32 cellular contexts compared by ENCODE assay signal in genomic region chr21:29346281-29346680, GRCh38. TPM values are rescaled to one million over a fixed set of nuclear protein-coding genes. Genes with fewer than 3 reads are reported as not detected.
DNase-seq lines count a peak whose midpoint lies in the region; ATAC-seq, FAIRE-seq and TF ChIP-seq lines count a peak whose summit lies in the region.
"Had no signal": no experiment of that assay in that cellular context is flagged by ENCODE, and none has a peak within 500 bp of the region (broad histone marks: within the 10 kb centered on the region; RNA-seq: fewer than 3 reads in every experiment).

No MANE protein-coding gene starts in this region.

- POLR2A ChIA-PET in MCF 10A (lab: Yijun Ruan, JAX) (interaction anchor here (0.9 to 10.6 kb wide), 2 partner anchors 9 to 45 kb away, joined by 3 to 155 read pairs; partner anchors contain the start of gene BACH1), K562 (lab: Yijun Ruan, JAX) (interaction anchor here (0.6 to 1.2 kb wide), 2 partner anchors 14 to 27 kb away, joined by 3 read pairs; no protein-coding TSS in a partner anchor)

- TF ChIP-seq RAD21 in K562 (CRISPR knock-in tag; conservative IDR thresholded peaks at IDR 0.05 in 1 of 2, IDR thresholded peaks at IDR 0.05 in 1 of 2), result no peak

- H3K4me3 ChIP-seq in mammary epithelial cell (replicated peaks in 1 of 3; ENCODE audit: insufficient read depth in 1 of 3, low read depth in 2 of 3, low read length in 3 of 3) (no peak overlapping the region), K562 (no peak overlapping the region), SJCRH30 (no peak overlapping the region), left lung (no peak overlapping the region)
- H3K4me3 ChIP-seq: coronary artery, GM12878, HAP-1, suprapubic skin had no signal

- H3K79me2 ChIP-seq in mammary epithelial cell (ENCODE audit: insufficient read depth, low read length) (peaks cover 72% of the 10 kb centered on the region), K562 (ENCODE audit: control insufficient read depth, insufficient read depth, low read length) (peaks cover 26% of the 10 kb centered on the region)

- peaks cover 45% of the 10 kb centered on the region for H3K4me1 ChIP-seq in mammary epithelial cell (ENCODE audit: insufficient read depth, low read length)
- peaks cover 6 to 14% of the 10 kb centered on the region in 2 experiments; a peak in 3 of 5 replicates for H3K4me1 ChIP-seq in K562 (replicated peaks in 1 of 2; ENCODE audit: control insufficient read depth in 2 of 2, insufficient read depth in 2 of 2, low read length in 2 of 2)
- peaks cover 5% of the 10 kb centered on the region; the same call in 1 of the 2 replicates for H3K4me1 ChIP-seq in SJCRH30
- H3K4me1 ChIP-seq in left lung, result peaks cover 9 to 73% of the 10 kb centered on the region in 2 donors
- H3K4me1 ChIP-seq: HAP-1 had no signal

- H3K27me3 Mint-ChIP-seq in MCF 10A (ENCODE audit: insufficient read depth, unreplicated experiment) (no peaks in the 10 kb centered on the region), memory B cell (no peaks in the 10 kb centered on the region)
- H3K27me3 Mint-ChIP-seq: activated naive CD8-positive, alpha-beta T cell treated with anti-CD3 and anti-CD28 coated beads for 36 hours; stimulated activated memory B cell treated with anti-CD40 and anti-IgM and Interleukin-4, amounts not matched to agents 10 μg/mL and 1 μg/mL and 100 μg/mL, for 72 hours had no signal

- DNase-seq in MCF 10A (ENCODE audit: unreplicated experiment) (no peak), mammary epithelial cell (no peak), K562 (ENCODE audit: extremely low read depth in 1 of 4, low spot score in 3 of 4) (no peak), memory B cell (ENCODE audit: low spot score in 2 of 2) (no peak), NCI-H1417 treated with DMSO at 0.1 percent for 48 hours (lab: John Stamatoyannopoulos, UW) (no peak), SJCRH30 (no peak), left lung (no peak)
- no peak for DNase-seq in activated CD4-positive, alpha-beta T cell treated with anti-CD3 and anti-CD28 coated beads, Interleukin-2, amount 50 U/mL, for 1 hour
- DNase-seq: activated CD8-positive, alpha-beta T cell treated with anti-CD3 and anti-CD28 coated beads, Interleukin-2, amount 10 ng/mL, durations not matched to agents 7 days and 5 days; activated effector memory CD4-positive, alpha-beta T cell treated with Interleukin-2 at 50 U/mL for 16 hours; activated naive CD8-positive, alpha-beta T cell treated with anti-CD3 and anti-CD28 coated beads for 36 hours; AML-193; aorta; CD8-positive, alpha-beta T cell; DMS 273 treated with DMSO at 0.1 percent for 48 hours; effector memory CD4-positive, alpha-beta T cell; glutamatergic neuron; Karpas-422; MV-4-11; natural killer cell; NCI-H1436 treated with DMSO at 0.1 percent for 48 hours; NCI-H2081 treated with DMSO at 0.1 percent for 48 hours; NCI-H2227 treated with DMSO at 0.1 percent for 48 hours; NCI-H526; stimulated activated CD4-positive, alpha-beta T cell treated with anti-CD3 and anti-CD28 coated beads, Interleukin-15, amount 100 ng/mL, for 24 hours had no signal

- H3K4me2 ChIP-seq in mammary epithelial cell (ENCODE audit: insufficient read depth, low read depth, low read length) (no peak overlapping the region), K562 (ENCODE audit: insufficient read depth, low read length) (no peak overlapping the region)

- H4K20me1 ChIP-seq in mammary epithelial cell (ENCODE audit: insufficient read depth, low read length) (no peaks in the 10 kb centered on the region), K562 (replicated peaks; ENCODE audit: control insufficient read depth, insufficient read depth, low read length) (peaks cover 4% of the 10 kb centered on the region; the same call in 1 of the 2 replicates)

- TF ChIP-seq EP300 in K562 (IDR thresholded peaks at IDR 0.05; ENCODE audit: low read length), result no peak

- CTCF ChIA-PET in MCF 10A (lab: Yijun Ruan, JAX), result interaction anchor here (0.5 to 3.9 kb wide), 6 partner anchors 19 to 458 kb away, joined by 3 to 38 read pairs (median 4); no protein-coding TSS in a partner anchor
- CTCF ChIA-PET in mammary epithelial cell (lab: Charles Lee; ENCODE audit: low non-redundant PET), result interaction anchor here (0.6 kb wide), 1 partner anchor 273 kb away, joined by 3 read pairs; no protein-coding TSS in a partner anchor
- CTCF ChIA-PET in K562 (lab: Yijun Ruan, JAX; ENCODE audit: low intra/inter-chr PET ratio), result no interaction called here

- H3K36me3 Mint-ChIP-seq in MCF 10A (ENCODE audit: insufficient read depth, unreplicated experiment) (peaks cover 63% of the 10 kb centered on the region), memory B cell (peaks cover 19% of the 10 kb centered on the region)
- H3K36me3 Mint-ChIP-seq: natural killer cell had no signal

- in situ Hi-C loops in mammary epithelial cell (cut with MboI; ENCODE audit: low sequenced_read_pairs in 2 of 2), result no loop called here
- in situ Hi-C loops in K562 (cut with MboI), result no loop called here

- no peak overlapping the region for H3K4me3 Mint-ChIP-seq in MCF 10A (ENCODE audit: unreplicated experiment)
- peak overlapping the region; percentile 28 for H3K4me3 Mint-ChIP-seq in memory B cell
- H3K4me3 Mint-ChIP-seq: activated CD8-positive, alpha-beta T cell treated with anti-CD3 and anti-CD28 coated beads, Interleukin-2, amount 10 ng/mL, durations not matched to agents 7 days and 5 days; activated naive CD8-positive, alpha-beta T cell treated with anti-CD3 and anti-CD28 coated beads for 36 hours; CD8-positive, alpha-beta T cell; natural killer cell; stimulated activated memory B cell treated with anti-CD40 and anti-IgM and Interleukin-4, amounts not matched to agents 10 μg/mL and 1 μg/mL and 100 μg/mL, for 72 hours had no signal

- H3K27ac ChIP-seq in mammary epithelial cell (ENCODE audit: insufficient read depth, low read depth, low read length) (no peak overlapping the region), K562 (ENCODE audit: extremely low read depth, low read depth, low read length) (no peak overlapping the region), SJCRH30 (no peak overlapping the region), left lung (peak overlapping the region in 1 of 2 donors; percentile 35)
- H3K27ac ChIP-seq: suprapubic skin had no signal

- no peak for TF ChIP-seq POLR2A in K562 (conservative IDR thresholded peaks at IDR 0.05)

- BruUV-seq in MCF 10A (replicated peaks; lab: Mats Ljungman, UMichigan), result no TSS peak
- BruUV-seq in mammary epithelial cell (replicated peaks; lab: Mats Ljungman, UMichigan), result no TSS peak
- BruUV-seq in K562 (replicated peaks; lab: Mats Ljungman, UMichigan), result no TSS peak

- no peaks in the 10 kb centered on the region for H3K9me1 ChIP-seq in K562 (ENCODE audit: control insufficient read depth, insufficient read depth, low read length)

- no peak for TF ChIP-seq CTCF in MCF 10A (IDR thresholded peaks at IDR 0.05; ENCODE audit: unreplicated experiment)
- no peak for TF ChIP-seq CTCF in mammary epithelial cell (conservative IDR thresholded peaks at IDR 0.05 in 1 of 2, IDR thresholded peaks at IDR 0.05 in 1 of 2; ENCODE audit: extremely low read depth in 1 of 2, insufficient read depth in 1 of 2, low read depth in 1 of 2, low read length in 2 of 2)
- TF ChIP-seq CTCF in K562 (IDR thresholded peaks at IDR 0.05 in 2 of 3, conservative IDR thresholded peaks at IDR 0.05 in 1 of 3; ENCODE audit: insufficient read depth in 2 of 3, low read depth in 1 of 3, low read length in 3 of 3), result no peak
- no peak for TF ChIP-seq CTCF in left lung (IDR thresholded peaks at IDR 0.05)

- dilution Hi-C loops in mammary epithelial cell (cut with HindIII; ENCODE audit: low sequenced_read_pairs), result no loop called here

- H3K9me3 Mint-ChIP-seq in MCF 10A (ENCODE audit: unreplicated experiment) (no peaks in the 10 kb centered on the region), memory B cell (no peaks in the 10 kb centered on the region)
- H3K9me3 Mint-ChIP-seq: activated naive CD8-positive, alpha-beta T cell treated with anti-CD3 and anti-CD28 coated beads for 36 hours; CD8-positive, alpha-beta T cell; natural killer cell; stimulated activated memory B cell treated with anti-CD40 and anti-IgM and Interleukin-4, amounts not matched to agents 10 μg/mL and 1 μg/mL and 100 μg/mL, for 72 hours had no signal

- no peak for ATAC-seq in K562
- no peak for ATAC-seq in memory B cell (ENCODE audit: low read depth)
- ATAC-seq in left lung, result no peak
- ATAC-seq: activated CD8-positive, alpha-beta T cell treated with anti-CD3 and anti-CD28 coated beads, Interleukin-2, amount 10 ng/mL, durations not matched to agents 7 days and 5 days; CD8-positive, alpha-beta T cell; GM12878; natural killer cell; Right ventricle myocardium inferior; stimulated activated memory B cell treated with anti-CD40 and anti-IgM and Interleukin-4, amounts not matched to agents 10 μg/mL and 1 μg/mL and 100 μg/mL, for 72 hours had no signal

- intact Hi-C loops in MCF 10A (cut with micrococcal nuclease), result no loop called here
- intact Hi-C loops in mammary epithelial cell (cut with micrococcal nuclease), result no loop called here
- intact Hi-C loops in K562 (cut with micrococcal nuclease), result loop anchor here (10.0 kb wide), 1 partner anchor 251 kb away; no protein-coding TSS in a partner anchor
- intact Hi-C loops in left lung (cut with DNase I), result no loop called here

- H2AFZ ChIP-seq in mammary epithelial cell (ENCODE audit: low read depth, low read length), result no peak overlapping the region
- no peak overlapping the region for H2AFZ ChIP-seq in K562 (ENCODE audit: low read depth, low read length)

- H3K9ac ChIP-seq in mammary epithelial cell (ENCODE audit: insufficient read depth, low read length) (no peak overlapping the region), K562 (ENCODE audit: insufficient read depth in 1 of 2, low read depth in 2 of 2, low read length in 2 of 2) (no peak overlapping the region)

- no peak for FAIRE-seq in K562 (lab: Jason Lieb, UNC)
- FAIRE-seq: bronchial epithelial cell, GM12878 had no signal

- H3K9me3 ChIP-seq in mammary epithelial cell (replicated peaks; ENCODE audit: insufficient read depth, low read length) (no peaks in the 10 kb centered on the region), K562 (replicated peaks; ENCODE audit: control insufficient read depth, insufficient read depth, low read depth, low read length) (no peaks in the 10 kb centered on the region), SJCRH30 (replicated peaks) (no peaks in the 10 kb centered on the region), left lung (no peaks in the 10 kb centered on the region)
- H3K9me3 ChIP-seq: HAP-1, suprapubic skin had no signal

- no peaks in the 10 kb centered on the region for H3K36me3 ChIP-seq in mammary epithelial cell (ENCODE audit: insufficient read depth, low read length)
- H3K36me3 ChIP-seq in K562 (ENCODE audit: control insufficient read depth, insufficient read depth, low read length), result peaks cover 30% of the 10 kb centered on the region
- peaks cover 4% of the 10 kb centered on the region for H3K36me3 ChIP-seq in SJCRH30
- H3K36me3 ChIP-seq in left lung, result peaks cover 0 to 26% of the 10 kb centered on the region in 2 donors

- 96% methylated on average over 3 of the region's 3 CpGs for WGBS in mammary epithelial cell (ENCODE audit: low coverage, missing lambda C conversion rate)
- WGBS in K562 (ENCODE audit: insufficient coverage, low coverage, missing lambda C conversion rate), result 87% methylated on average over 3 of the region's 3 CpGs

- H3K27me3 ChIP-seq in mammary epithelial cell (ENCODE audit: insufficient read depth, low read length) (no peaks in the 10 kb centered on the region), K562 (ENCODE audit: control insufficient read depth in 2 of 2, insufficient read depth in 2 of 2, low read length in 2 of 2) (no peaks in the 10 kb centered on the region), SJCRH30 (no peaks in the 10 kb centered on the region), left lung (no peaks in the 10 kb centered on the region)
- H3K27me3 ChIP-seq: suprapubic skin had no signal

- H3K4me1 Mint-ChIP-seq in MCF 10A (ENCODE audit: insufficient read depth, unreplicated experiment), result peaks cover 44% of the 10 kb centered on the region
- peaks cover 18% of the 10 kb centered on the region for H3K4me1 Mint-ChIP-seq in memory B cell

- H3K27ac Mint-ChIP-seq in MCF 10A (ENCODE audit: low read depth, unreplicated experiment) (peak overlapping the region; percentile 1), memory B cell (peak overlapping the region; percentile 67)
- H3K27ac Mint-ChIP-seq: activated CD8-positive, alpha-beta T cell treated with anti-CD3 and anti-CD28 coated beads, Interleukin-2, amount 10 ng/mL, durations not matched to agents 7 days and 5 days; activated naive CD8-positive, alpha-beta T cell treated with anti-CD3 and anti-CD28 coated beads for 36 hours; CD8-positive, alpha-beta T cell; stimulated activated memory B cell treated with anti-CD40 and anti-IgM and Interleukin-4, amounts not matched to agents 10 μg/mL and 1 μg/mL and 100 μg/mL, for 72 hours had no signal

RNA-seq across cellular contexts. Expression of gene BACH1, which starts 47.6 kb away (rescaled TPM):
- 69.3 and 76.6 TPM in 2 replicates for total RNA-seq in MCF 10A (2022)
- 10 to 100 TPM; 38.8 to 45.7 TPM for total RNA-seq in mammary epithelial cell
- polyA plus RNA-seq in mammary epithelial cell, result 13.7 TPM
- polyA minus RNA-seq in mammary epithelial cell, result 98.6 TPM
- total RNA-seq in K562 (2011; cell fraction: chromatin; rRNA removed; ENCODE audit: low replicate concordance), result 67.5 and 174 TPM in 2 replicates
- total RNA-seq in K562 (2011; cell fraction: nucleolus; rRNA removed), result 37.7 and 46.3 TPM in 2 replicates
- 49.6 and 62.1 TPM in 2 replicates for total RNA-seq in K562 (2011; cell fraction: nucleoplasm; rRNA removed)
- 23.6 and 24.6 TPM in 2 replicates for total RNA-seq in K562 (2014; rRNA removed)
- total RNA-seq in K562 (2014; rRNA removed; fragmentation: Illumina TruSeq; extraction: Trizol), result 51.7 and 57.7 TPM in 2 replicates
- 33.4 and 36.7 TPM in 2 replicates for total RNA-seq in K562 (2015; rRNA removed; fragmentation: Illumina TruSeq; extraction: Trizol)
- 53.6 and 58.5 TPM in 2 replicates for total RNA-seq in K562 (2021)
- polyA plus RNA-seq in K562 (2011; rRNA removed), result 33.3 and 41.2 TPM in 2 replicates
- 10.2 and 19.7 TPM in 2 replicates for polyA plus RNA-seq in K562 (2011; cell fraction: cytosol; rRNA removed)
- polyA plus RNA-seq in K562 (2011; cell fraction: nucleus; rRNA removed), result 24.4 and 26.5 TPM in 2 replicates
- polyA plus RNA-seq in K562 (2012), result 23.8 and 26.4 TPM in 2 replicates
- 23.3 and 28.6 TPM in 2 replicates for polyA plus RNA-seq in K562 (2014; fragmentation: Illumina TruSeq; extraction: Trizol)
- polyA plus RNA-seq in K562 (2014; fragmentation: Nextera tagmentation; extraction: Ambion mirVana), result 10 to 100 TPM; 10.6 to 12.6 TPM
- polyA plus RNA-seq in K562 (2014; rRNA removed), result 14.6 and 15.9 TPM in 2 replicates
- polyA minus RNA-seq in K562 (2011; rRNA and poly(A)+ RNA removed), result 266 and 267 TPM in 2 replicates
- polyA minus RNA-seq in K562 (2011; cell fraction: cytosol; rRNA and poly(A)+ RNA removed), result 47.3 and 68.3 TPM in 2 replicates
- 42.0 and 79.6 TPM in 2 replicates for polyA minus RNA-seq in K562 (2011; cell fraction: nucleus; rRNA and poly(A)+ RNA removed)
- 62.3 and 91.1 TPM in 2 replicates for total RNA-seq in SJCRH30 (2014; rRNA removed; shearing (Covaris generic))
- total RNA-seq in left lung, result 100 to 1,000 TPM in 1 of 2 donors, 10 to 100 TPM in 1; 80.4 to 117 TPM
